ENCODE assay signal across 8 cellular contexts in genomic region chr10:110901954-110902819, GRCh38. TPM values are rescaled to one million over a fixed set of nuclear protein-coding genes. Genes with fewer than 3 reads are reported as not detected.
DNase-seq lines count a peak whose midpoint lies in the region; ATAC-seq and TF ChIP-seq lines count a peak whose summit lies in the region.

No MANE protein-coding gene starts in this region.

- H3K4me3 Mint-ChIP-seq in activated T-cell treated with anti-CD3 and anti-CD28 coated beads, Interleukin-2, amount 50 U/mL, for 24 hours, result no peak overlapping the region

- no peaks in the 10 kb centered on the region for H3K9me3 Mint-ChIP-seq in activated T-cell treated with anti-CD3 and anti-CD28 coated beads, Interleukin-2, amount 50 U/mL, for 24 hours

- peaks cover 2% of the 10 kb centered on the region for H3K4me1 ChIP-seq in hepatocyte (ENCODE audit: insufficient read depth)

- H4K20me1 ChIP-seq in hepatocyte (ENCODE audit: insufficient read depth, poor library complexity, severe bottlenecking), result peaks cover 7% of the 10 kb centered on the region

- peak overlapping the region; percentile 78 for H3K27ac Mint-ChIP-seq in activated T-cell treated with anti-CD3 and anti-CD28 coated beads, Interleukin-2, amount 50 U/mL, for 24 hours

- H3K36me3 ChIP-seq in hepatocyte (replicated peaks; ENCODE audit: insufficient read depth, low read depth), result no peaks in the 10 kb centered on the region

- no peaks in the 10 kb centered on the region for H3K79me2 ChIP-seq in hepatocyte

- no peak overlapping the region for H3K4me3 ChIP-seq in hepatocyte

- WGBS in hepatocyte (ENCODE audit: low lambda C conversion rate, missing lambda C conversion rate), result 85% methylated on average over 7 of the region's 7 CpGs

- TF ChIP-seq CTCF in hepatocyte (IDR thresholded peaks at IDR 0.05; ENCODE audit: poor library complexity), result no peak

- no peaks in the 10 kb centered on the region for H3K27me3 Mint-ChIP-seq in activated T-cell treated with anti-CD3 and anti-CD28 coated beads, Interleukin-2, amount 50 U/mL, for 24 hours

- peaks cover 53% of the 10 kb centered on the region for H3K4me1 Mint-ChIP-seq in activated T-cell treated with anti-CD3 and anti-CD28 coated beads, Interleukin-2, amount 50 U/mL, for 24 hours (ENCODE audit: low read depth)

- no peak overlapping the region for H3K4me2 ChIP-seq in hepatocyte

- peak overlapping the region; percentile 24 for H3K27ac ChIP-seq in hepatocyte

- intact Hi-C loops in sciatic nerve (cut with DNase I), result no loop called here

- TF ChIP-seq POLR2A in GM18505 (IDR thresholded peaks at IDR 0.05; ENCODE audit: borderline replicate concordance, extremely low read depth, insufficient read depth, insufficient read length), result peak; percentile 34

- H3K9me2 ChIP-seq in hepatocyte (replicated peaks; ENCODE audit: insufficient read depth), result no peaks in the 10 kb centered on the region

- H3K36me3 Mint-ChIP-seq in activated T-cell treated with anti-CD3 and anti-CD28 coated beads, Interleukin-2, amount 50 U/mL, for 24 hours (ENCODE audit: low read depth), result peaks cover 69% of the 10 kb centered on the region

- ATAC-seq in GM18505 (IDR thresholded peaks at IDR 0.05; ENCODE audit: unreplicated experiment) (no peak), GM19324 (IDR thresholded peaks at IDR 0.05; ENCODE audit: low FRiP score, unreplicated experiment) (no peak), HG03521 (IDR thresholded peaks at IDR 0.05; ENCODE audit: unreplicated experiment) (no peak), GM18909 (IDR thresholded peaks at IDR 0.05; ENCODE audit: poor library complexity, unreplicated experiment) (no peak), sciatic nerve (no peak)

- H2AFZ ChIP-seq in hepatocyte, result no peak overlapping the region

- DNase-seq in A172 (ENCODE audit: low spot score) (peak; percentile 51), hepatocyte (ENCODE audit: low spot score) (peak; percentile 52), sciatic nerve (ENCODE audit: low spot score) (no peak)
- no peak for DNase-seq in activated T-cell treated with anti-CD3 and anti-CD28 coated beads, Interleukin-2, amount 50 U/mL, for 24 hours

- no peaks in the 10 kb centered on the region for H3K9me3 ChIP-seq in hepatocyte (ENCODE audit: low read depth)

- H3K27me3 ChIP-seq in hepatocyte, result no peaks in the 10 kb centered on the region

RNA-seq across cellular contexts. Expression of gene BBIP1, which starts 16.8 kb away (rescaled TPM):
- 47.6 and 76.2 TPM in 2 replicates for total RNA-seq in A172 (2014; rRNA removed; shearing (Covaris generic))
- 21.2 and 47.9 TPM in 2 replicates for total RNA-seq in hepatocyte
- polyA plus RNA-seq in hepatocyte, result 19.7 and 21.5 TPM in 2 replicates
- total RNA-seq in sciatic nerve, result 42.0 TPM

RNA-seq across cellular contexts. Expression of gene SHOC2, which starts 17.2 kb away (rescaled TPM):
- 41.9 and 43.7 TPM in 2 replicates for total RNA-seq in A172 (2014; rRNA removed; shearing (Covaris generic))
- total RNA-seq in hepatocyte (45.2 and 58.9 TPM in 2 replicates), sciatic nerve (71.4 TPM)
- 23.0 and 27.5 TPM in 2 replicates for polyA plus RNA-seq in hepatocyte

RNA-seq across cellular contexts. Expression of gene PDCD4, which starts 30.5 kb away (rescaled TPM):
- total RNA-seq in A172 (2014; rRNA removed; shearing (Covaris generic)), result 23.2 and 23.3 TPM in 2 replicates
- 246 and 315 TPM in 2 replicates for total RNA-seq in hepatocyte
- 791 and 862 TPM in 2 replicates for polyA plus RNA-seq in hepatocyte
- total RNA-seq in sciatic nerve, result 124 TPM

Comparison
In these comparisons a context has a peak if more than half of its experiments do, and no peak if none do; other contexts are left out.
1. DNase-seq: peak in A172 (single experiment) and hepatocyte (single experiment); none in activated T-cell treated with anti-CD3 and anti-CD28 coated beads, Interleukin-2, amount 50 U/mL, for 24 hours (single experiment) and sciatic nerve (single experiment).